1 cellular context compared by ENCODE assay signal in the genomic region with DNA sequence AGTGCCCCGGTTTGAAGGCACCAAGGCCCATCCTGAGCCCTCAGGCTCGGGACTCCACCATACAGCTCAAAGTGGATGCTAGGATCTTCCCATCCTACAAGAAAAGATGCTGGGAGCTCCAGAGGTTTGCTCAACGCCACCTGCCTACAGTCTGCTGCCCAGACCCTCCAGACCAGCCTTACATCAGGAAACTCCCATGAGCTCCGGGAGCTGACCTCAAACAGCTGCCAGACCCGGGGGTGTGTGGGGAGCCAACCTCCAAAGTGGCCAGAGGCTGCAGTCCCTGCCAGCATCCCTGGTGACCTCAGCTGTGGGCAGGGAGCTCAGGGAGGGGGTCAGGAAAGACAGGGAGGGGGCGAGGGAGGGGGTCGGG.
TF ChIP-seq lines count a peak whose summit lies in the region.

No MANE protein-coding gene starts in this region.

TF ChIP-seq in endothelial cell of umbilical vein, 7 proteins besides CTCF, POLR2A, EP300 and RAD21 (continued from another document):
- TF ChIP-seq POLR2AphosphoS5 (IDR thresholded peaks at IDR 0.05; ENCODE audit: insufficient read depth, low read depth, low read length) (no peak), JUN (IDR thresholded peaks at IDR 0.05; ENCODE audit: borderline replicate concordance, insufficient read depth, insufficient read length, low read depth) (no peak), GATA2 (IDR thresholded peaks at IDR 0.05; ENCODE audit: insufficient read depth, insufficient read length, low read depth, low read length) (no peak)
